ENCODE assay signal across 20 cellular contexts in the genomic region with DNA sequence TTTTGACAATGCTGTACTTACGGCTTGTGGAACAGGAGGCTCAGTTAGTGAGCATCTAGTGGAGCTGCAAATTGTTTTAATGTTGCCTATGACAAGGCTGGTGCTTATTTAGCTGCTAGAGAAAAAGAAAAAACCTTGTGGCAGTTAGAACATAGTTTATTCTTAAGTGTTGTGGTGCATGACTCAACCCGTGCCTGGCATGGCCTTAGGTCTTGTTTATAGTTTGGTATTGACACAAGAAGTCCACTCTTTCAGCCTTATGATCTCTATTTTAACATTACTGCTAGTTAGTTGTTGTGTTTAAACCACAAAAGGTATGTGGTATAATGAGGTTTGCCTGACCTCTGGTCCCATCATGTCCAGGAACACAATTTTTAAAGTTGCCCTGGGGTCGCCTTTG.
A peak's percentile ranks its signal among the peaks of the same experiment; 100 is the strongest.
DNase-seq lines count a peak whose midpoint lies in the region; ATAC-seq, FAIRE-seq and TF ChIP-seq lines count a peak whose summit lies in the region.
"Had no signal": no experiment of that assay in that cellular context is flagged by ENCODE, and none has a peak within 500 bp of the region (broad histone marks: within the 10 kb centered on the region; RNA-seq: fewer than 3 reads in every experiment).

No MANE protein-coding gene starts in this region.

- H3K27ac Mint-ChIP-seq in astrocyte (ENCODE audit: unreplicated experiment) (no peak overlapping the region), osteocyte (ENCODE audit: unreplicated experiment) (peak overlapping the region; percentile 61), nephron progenitor cell (no peak overlapping the region)
- no peak overlapping the region for H3K27ac Mint-ChIP-seq in CD4-positive, alpha-beta T cell
- H3K27ac Mint-ChIP-seq: activated naive CD8-positive, alpha-beta T cell; CD8-positive, alpha-beta T cell had no signal

- peak; percentile 32 for DNase-seq in HT1080 (ENCODE audit: low read depth)
- peak; percentile 3 for DNase-seq in astrocyte (ENCODE audit: low read depth)
- DNase-seq in fibroblast of gingiva (ENCODE audit: low read depth), result peak; percentile 55
- DNase-seq in osteocyte (ENCODE audit: extremely low spot score, unreplicated experiment), result no peak
- no peak for DNase-seq in NCI-H2196 treated with DMSO at 0.1 percent for 48 hours (lab: John Stamatoyannopoulos, UW; ENCODE audit: unreplicated experiment)
- DNase-seq in CD4-positive, alpha-beta T cell, result no peak
- DNase-seq in nephron progenitor cell, result no peak
- DNase-seq: activated CD4-positive, alpha-beta T cell treated with anti-CD3 and anti-CD28 coated beads for 4 hours; CD8-positive, alpha-beta T cell; DND-41; kidney; NCI-H1092; NCI-H524 treated with DMSO at 0.1 percent for 48 hours; Right ventricle myocardium superior; stimulated activated CD4-positive, alpha-beta T cell treated with anti-CD3 and anti-CD28 coated beads, Interleukin-12 subunit alpha, Interleukin-12 subunit beta, amount 100 ng/mL, for 4 hours; upper lobe of left lung had no signal

- no peaks in the 10 kb centered on the region for H3K79me2 ChIP-seq in astrocyte (ENCODE audit: insufficient read depth, low read length)

- H3K4me1 ChIP-seq in astrocyte (ENCODE audit: insufficient read depth, low read length), result no peaks in the 10 kb centered on the region
- H3K4me1 ChIP-seq: upper lobe of left lung had no signal

- H2AFZ ChIP-seq in astrocyte (ENCODE audit: low read depth, low read length), result no peak overlapping the region

- TF ChIP-seq CTCF in astrocyte (IDR thresholded peaks at IDR 0.05; ENCODE audit: insufficient read depth, low read depth, low read length), result no peak
- TF ChIP-seq CTCF in osteocyte (IDR thresholded peaks at IDR 0.05), result no peak
- TF ChIP-seq CTCF in CD4-positive, alpha-beta T cell (IDR thresholded peaks at IDR 0.05), result no peak
- no peak for TF ChIP-seq CTCF in nephron progenitor cell (IDR thresholded peaks at IDR 0.05)

- peaks cover 7% of the 10 kb centered on the region for H3K9me3 Mint-ChIP-seq in astrocyte (ENCODE audit: unreplicated experiment)
- peaks cover 8% of the 10 kb centered on the region for H3K9me3 Mint-ChIP-seq in osteocyte (ENCODE audit: unreplicated experiment)
- peaks cover 9% of the 10 kb centered on the region for H3K9me3 Mint-ChIP-seq in CD4-positive, alpha-beta T cell
- H3K9me3 Mint-ChIP-seq in nephron progenitor cell, result peaks cover 37% of the 10 kb centered on the region

- CTCF ChIA-PET in CD4-positive, alpha-beta T cell (lab: Charles Lee), result no interaction called here

- intact Hi-C loops in CD4-positive, alpha-beta T cell (cut with DNase I, micrococcal nuclease), result no loop called here

- no peak for ATAC-seq in GM18858 (IDR thresholded peaks at IDR 0.05; ENCODE audit: unreplicated experiment)
- no peak for ATAC-seq in CD4-positive, alpha-beta T cell (ENCODE audit: poor library complexity)
- ATAC-seq: CD8-positive, alpha-beta T cell had no signal

- H3K4me3 Mint-ChIP-seq in astrocyte (ENCODE audit: unreplicated experiment), result no peak overlapping the region
- no peak overlapping the region for H3K4me3 Mint-ChIP-seq in osteocyte (ENCODE audit: unreplicated experiment)
- H3K4me3 Mint-ChIP-seq in CD4-positive, alpha-beta T cell, result no peak overlapping the region
- H3K4me3 Mint-ChIP-seq in nephron progenitor cell, result no peak overlapping the region
- H3K4me3 Mint-ChIP-seq: activated naive CD8-positive, alpha-beta T cell; CD8-positive, alpha-beta T cell had no signal

- no peaks in the 10 kb centered on the region for H3K27me3 Mint-ChIP-seq in astrocyte (ENCODE audit: low read depth, unreplicated experiment)
- no peaks in the 10 kb centered on the region for H3K27me3 Mint-ChIP-seq in osteocyte (ENCODE audit: unreplicated experiment)
- no peaks in the 10 kb centered on the region for H3K27me3 Mint-ChIP-seq in CD4-positive, alpha-beta T cell
- no peaks in the 10 kb centered on the region for H3K27me3 Mint-ChIP-seq in nephron progenitor cell (ENCODE audit: low read depth, poor library complexity)
- H3K27me3 Mint-ChIP-seq: activated naive CD8-positive, alpha-beta T cell had no signal

- no peaks in the 10 kb centered on the region for H3K36me3 ChIP-seq in astrocyte (ENCODE audit: insufficient read depth, low read length)
- H3K36me3 ChIP-seq: right atrium auricular region, upper lobe of left lung had no signal

- H3K36me3 Mint-ChIP-seq in astrocyte (ENCODE audit: low read depth, unreplicated experiment) (no peaks in the 10 kb centered on the region), osteocyte (ENCODE audit: unreplicated experiment) (no peaks in the 10 kb centered on the region), nephron progenitor cell (ENCODE audit: low read depth) (no peaks in the 10 kb centered on the region)
- no peaks in the 10 kb centered on the region for H3K36me3 Mint-ChIP-seq in CD4-positive, alpha-beta T cell (ENCODE audit: low read depth)
- H3K36me3 Mint-ChIP-seq: CD8-positive, alpha-beta T cell had no signal

- H3K4me1 Mint-ChIP-seq in astrocyte (ENCODE audit: low read depth, unreplicated experiment) (no peaks in the 10 kb centered on the region), osteocyte (ENCODE audit: unreplicated experiment) (peaks cover 26% of the 10 kb centered on the region), nephron progenitor cell (no peaks in the 10 kb centered on the region)
- H3K4me1 Mint-ChIP-seq in CD4-positive, alpha-beta T cell (ENCODE audit: low read depth), result no peaks in the 10 kb centered on the region

- H3K9ac ChIP-seq in astrocyte (ENCODE audit: low read length), result no peak overlapping the region

- peaks cover 7% of the 10 kb centered on the region for H3K9me3 ChIP-seq in astrocyte (ENCODE audit: insufficient read depth, low read depth, low read length)
- H3K9me3 ChIP-seq in CD4-positive, alpha-beta T cell (ENCODE audit: control insufficient read depth, low read length), result no peaks in the 10 kb centered on the region
- H3K9me3 ChIP-seq: right atrium auricular region, upper lobe of left lung had no signal

- no peak for FAIRE-seq in astrocyte (lab: Jason Lieb, UNC)
- FAIRE-seq: endometrium, kidney had no signal

- H3K27me3 ChIP-seq in astrocyte (ENCODE audit: insufficient read depth, low read length), result no peaks in the 10 kb centered on the region
- no peaks in the 10 kb centered on the region for H3K27me3 ChIP-seq in CD4-positive, alpha-beta T cell (ENCODE audit: control insufficient read depth, insufficient read depth, low read length)
- H3K27me3 ChIP-seq: right atrium auricular region, upper lobe of left lung had no signal

- no peak overlapping the region for H3K4me2 ChIP-seq in astrocyte (ENCODE audit: low read length)

- H3K27ac ChIP-seq in astrocyte (ENCODE audit: low read depth, low read length), result no peak overlapping the region
- H3K27ac ChIP-seq in CD4-positive, alpha-beta T cell (ENCODE audit: low read depth, low read length), result no peak overlapping the region
- H3K27ac ChIP-seq: right atrium auricular region, upper lobe of left lung had no signal

- H3K4me3 ChIP-seq in astrocyte (ENCODE audit: insufficient read depth, low read depth, low read length), result no peak overlapping the region
- H3K4me3 ChIP-seq: right atrium auricular region, upper lobe of left lung had no signal

- H4K20me1 ChIP-seq in astrocyte (ENCODE audit: insufficient read depth, low read length), result no peaks in the 10 kb centered on the region

- POLR2A ChIA-PET in CD4-positive, alpha-beta T cell (lab: Charles Lee), result interaction anchor here (0.7 kb wide), 1 partner anchor 16 kb away, joined by 3 read pairs; no protein-coding TSS in a partner anchor

Comparison
In these comparisons a context has a peak if more than half of its experiments do, and no peak if none do; other contexts are left out.
1. DNase-seq: peak in HT1080 (single experiment), astrocyte (single experiment) and fibroblast of gingiva (single experiment); none in osteocyte (single experiment), NCI-H2196 treated with DMSO at 0.1 percent for 48 hours (single experiment), CD4-positive, alpha-beta T cell (0 of 10) and nephron progenitor cell (single experiment).